In the genomic region with DNA sequence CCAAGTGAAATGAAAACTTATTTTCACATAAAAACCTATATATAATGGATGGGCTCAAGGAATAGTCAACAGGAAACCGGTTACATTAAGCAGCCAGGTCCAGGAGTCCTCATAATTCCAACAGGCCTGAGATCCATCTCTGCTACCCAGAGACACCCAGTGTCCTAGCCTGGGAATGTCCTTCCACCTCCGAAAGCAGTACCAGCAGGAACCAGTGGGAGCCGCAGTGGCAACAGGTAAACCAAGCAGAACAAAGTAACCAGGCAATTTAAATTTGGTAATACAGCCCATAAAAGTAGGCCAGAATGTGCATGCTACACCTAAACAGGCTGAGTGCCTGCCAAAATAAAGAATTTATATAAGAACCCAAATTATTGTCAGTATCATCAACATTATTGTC, we compare ENCODE assay signal across 20 cellular contexts.
DNase-seq lines count a peak whose midpoint lies in the region; ATAC-seq and TF ChIP-seq lines count a peak whose summit lies in the region.
"Had no signal": no experiment of that assay in that cellular context is flagged by ENCODE, and none has a peak within 500 bp of the region (broad histone marks: within the 10 kb centered on the region; RNA-seq: fewer than 3 reads in every experiment).

No MANE protein-coding gene starts in this region.

- ATAC-seq in SK-N-SH treated with all-trans-retinoic acid at 6 μM for 48 hours (peak; percentile 63; the same call in 2 of the 3 replicates), left lobe of liver (peak; percentile 51), HG03097 (IDR thresholded peaks at IDR 0.05; ENCODE audit: low FRiP score, unreplicated experiment) (no peak)
- ATAC-seq: CD8-positive, alpha-beta T cell; naive thymus-derived CD4-positive, alpha-beta T cell had no signal

- no peaks in the 10 kb centered on the region for H3K27me3 ChIP-seq in MG63
- H3K27me3 ChIP-seq: adrenal gland, dorsolateral prefrontal cortex had no signal

- peak; percentile 51 for DNase-seq in ELR (ENCODE audit: low read depth)
- no peak for DNase-seq in left lobe of liver (ENCODE audit: low spot score)
- no peak for DNase-seq in MG63
- DNase-seq in lower leg skin (ENCODE audit: low spot score in 2 of 2): no peak
- no peak for DNase-seq in COR-L47 (lab: John Stamatoyannopoulos, UW)
- DNase-seq: activated CD4-positive, alpha-beta T cell treated with anti-CD3 and anti-CD28 coated beads for 4 hours; activated effector memory CD4-positive, alpha-beta T cell treated with Interleukin-2 at 50 U/mL for 16 hours; adrenal gland; CD8-positive, alpha-beta T cell; dorsolateral prefrontal cortex; EL; naive thymus-derived CD4-positive, alpha-beta T cell; NCI-H187 treated with DMSO at 0.1 percent for 48 hours; NCI-H510A; small intestine; stimulated activated CD4-positive, alpha-beta T cell treated with anti-CD3 and anti-CD28 coated beads, Interleukin-4, amount 100 ng/mL, for 24 hours; T1000 had no signal

- H3K36me3 ChIP-seq in MG63: no peaks in the 10 kb centered on the region
- H3K36me3 ChIP-seq: adrenal gland had no signal

- TF ChIP-seq POLR2A in lower leg skin (IDR thresholded peaks at IDR 0.05): no peak

- H3K4me3 ChIP-seq in MG63 (no peak overlapping the region), lower leg skin (ENCODE audit: low read depth, poor library complexity, severe bottlenecking) (no peak overlapping the region)
- H3K4me3 ChIP-seq: adrenal gland, dorsolateral prefrontal cortex had no signal

- no peak for TF ChIP-seq EP300 in Ishikawa (IDR thresholded peaks at IDR 0.05; ENCODE audit: borderline replicate concordance)

- peak; percentile 24; the same call in 1 of the 2 replicates for TF ChIP-seq RAD21 in Ishikawa (IDR thresholded peaks at IDR 0.05; ENCODE audit: low read depth)

- intact Hi-C loops in lower leg skin (cut with DNase I; ENCODE audit: low total_unique reads): no loop called here

- no peaks in the 10 kb centered on the region for H3K9me3 ChIP-seq in MG63
- H3K9me3 ChIP-seq: adrenal gland had no signal

- TF ChIP-seq CTCF in lower leg skin (IDR thresholded peaks at IDR 0.05): no peak

- 67 to 79% methylated on average over 3 of the region's 3 CpGs for WGBS in lower leg skin, 2 donors

TF ChIP-seq in Ishikawa, 13 proteins besides CTCF, POLR2A, EP300 and RAD21:
- TF ChIP-seq, protein P1, sequence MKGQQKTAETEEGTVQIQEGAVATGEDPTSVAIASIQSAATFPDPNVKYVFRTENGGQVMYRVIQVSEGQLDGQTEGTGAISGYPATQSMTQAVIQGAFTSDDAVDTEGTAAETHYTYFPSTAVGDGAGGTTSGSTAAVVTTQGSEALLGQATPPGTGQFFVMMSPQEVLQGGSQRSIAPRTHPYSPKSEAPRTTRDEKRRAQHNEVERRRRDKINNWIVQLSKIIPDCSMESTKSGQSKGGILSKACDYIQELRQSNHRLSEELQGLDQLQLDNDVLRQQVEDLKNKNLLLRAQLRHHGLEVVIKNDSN (IDR thresholded peaks at IDR 0.05): no peak
- TF ChIP-seq TAF1 (IDR thresholded peaks at IDR 0.05; ENCODE audit: low read depth) (no peak), CEBPB (IDR thresholded peaks at IDR 0.05) (no peak), FOXM1 (IDR thresholded peaks at IDR 0.05; ENCODE audit: borderline replicate concordance, low read depth) (no peak), ZBTB7A (IDR thresholded peaks at IDR 0.05; ENCODE audit: low read depth) (no peak), TCF12 (IDR thresholded peaks at IDR 0.05; ENCODE audit: low read depth) (no peak), REST (IDR thresholded peaks at IDR 0.05; ENCODE audit: low read depth) (no peak), CREB1 (IDR thresholded peaks at IDR 0.05; ENCODE audit: low read depth) (no peak), EGR1 (IDR thresholded peaks at IDR 0.05) (no peak)
- TF ChIP-seq, protein P2, sequence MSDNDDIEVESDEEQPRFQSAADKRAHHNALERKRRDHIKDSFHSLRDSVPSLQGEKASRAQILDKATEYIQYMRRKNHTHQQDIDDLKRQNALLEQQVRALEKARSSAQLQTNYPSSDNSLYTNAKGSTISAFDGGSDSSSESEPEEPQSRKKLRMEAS (IDR thresholded peaks at IDR 0.05): no peak

TF ChIP-seq in SK-N-SH treated with all-trans-retinoic acid at 6 μM for 48 hours, 23 proteins besides CTCF, POLR2A, EP300 and RAD21:
- TF ChIP-seq ZNF565 (CRISPR knock-in tag; conservative IDR thresholded peaks at IDR 0.05; ENCODE audit: low read depth) (no peak), TOX (CRISPR knock-in tag; IDR thresholded peaks at IDR 0.05; ENCODE audit: borderline replicate concordance) (no peak), TCF4 (CRISPR knock-in tag; IDR thresholded peaks at IDR 0.05; ENCODE audit: borderline replicate concordance) (no peak), SNAI2 (CRISPR knock-in tag; IDR thresholded peaks at IDR 0.05) (no peak), RARB (CRISPR knock-in tag; IDR thresholded peaks at IDR 0.05) (no peak), OSR1 (CRISPR knock-in tag; IDR thresholded peaks at IDR 0.05) (no peak), PPARA (CRISPR knock-in tag; IDR thresholded peaks at IDR 0.05; ENCODE audit: borderline replicate concordance) (no peak), ZC3H10 (CRISPR knock-in tag; IDR thresholded peaks at IDR 0.05) (no peak), ZNF70 (CRISPR knock-in tag; IDR thresholded peaks at IDR 0.05) (no peak), CSRNP3 (CRISPR knock-in tag; IDR thresholded peaks at IDR 0.05) (no peak), CREB5 (CRISPR knock-in tag; IDR thresholded peaks at IDR 0.05; ENCODE audit: low read depth) (no peak), ESRRG (CRISPR knock-in tag; IDR thresholded peaks at IDR 0.05) (no peak), ZFP3 (CRISPR knock-in tag; IDR thresholded peaks at IDR 0.05) (no peak), PATZ1 (CRISPR knock-in tag; IDR thresholded peaks at IDR 0.05; ENCODE audit: borderline replicate concordance) (no peak), POU6F1 (CRISPR knock-in tag; IDR thresholded peaks at IDR 0.05; ENCODE audit: borderline replicate concordance, low read depth) (no peak), ZFP30 (CRISPR knock-in tag; IDR thresholded peaks at IDR 0.05) (no peak), ISL1 (CRISPR knock-in tag; IDR thresholded peaks at IDR 0.05) (no peak), GLIS3 (CRISPR knock-in tag; IDR thresholded peaks at IDR 0.05) (no peak)
TF ChIP-seq in SK-N-SH treated with all-trans-retinoic acid at 6 μM for 48 hours: peak in this region for 0.
